ENCODE assay signal across 20 cellular contexts in genomic region chrX:77979870-77980269, GRCh38. TPM values are rescaled to one million over a fixed set of nuclear protein-coding genes. Genes with fewer than 3 reads are reported as not detected.
DNase-seq lines count a peak whose midpoint lies in the region; FAIRE-seq and TF ChIP-seq lines count a peak whose summit lies in the region.
"Had no signal": no experiment of that assay in that cellular context is flagged by ENCODE, and none has a peak within 500 bp of the region (broad histone marks: within the 10 kb centered on the region; RNA-seq: fewer than 3 reads in every experiment).

No MANE protein-coding gene starts in this region.

- H3K4me3 ChIP-seq in small intestine (ENCODE audit: low read depth in 1 of 2, low read length in 2 of 2), result no peak overlapping the region
- H3K4me3 ChIP-seq in kidney (ENCODE audit: low read length in 2 of 2), result no peak overlapping the region
- H3K4me3 ChIP-seq: HAP-1 had no signal

- no peak for DNase-seq in GM12891 (ENCODE audit: insufficient read length, low spot score)
- DNase-seq in SK-N-DZ (ENCODE audit: low spot score), result peak; percentile 79
- DNase-seq in small intestine, result peak; percentile 7
- DNase-seq in kidney, result no peak
- no peak for DNase-seq in activated CD4-positive, alpha-beta T cell treated with anti-CD3 and anti-CD28 coated beads, Interleukin-2, amount 50 U/mL, for 48 hours
- DNase-seq: C1 segment of cervical spinal cord; Calu3; CD4-positive, alpha-beta memory T cell; COR-L47; DMS53; DMS79 treated with DMSO at 0.1 percent for 48 hours; GF-D8; GOT3 had no signal

- no peak overlapping the region for H3K9ac ChIP-seq in kidney (ENCODE audit: low read length in 2 of 2)

- intact Hi-C loops in kidney (cut with DNase I), result no loop called here

- no peaks in the 10 kb centered on the region for H3K27me3 ChIP-seq in small intestine (ENCODE audit: control insufficient read depth in 2 of 2, insufficient read depth in 2 of 2, low read length in 2 of 2)

- H3K27ac ChIP-seq in small intestine (ENCODE audit: low read depth in 1 of 2, low read length in 1 of 2) (no peak overlapping the region), kidney (ENCODE audit: low read depth in 2 of 2, low read length in 2 of 2) (no peak overlapping the region)

- TF ChIP-seq POLR2A in GM12891 (IDR thresholded peaks at IDR 0.05; ENCODE audit: low read depth, low read length), result no peak

- peak; percentile 38 for FAIRE-seq in GM12891 (lab: Jason Lieb, UNC)
- FAIRE-seq in islet of Langerhans (lab: Jason Lieb, UNC), result peak; percentile 38
- FAIRE-seq in small intestine (lab: Jason Lieb, UNC), result peak; percentile 36
- no peak for FAIRE-seq in kidney (lab: Jason Lieb, UNC)
- FAIRE-seq: GM12892, H54 had no signal

- H3K36me3 ChIP-seq in small intestine (ENCODE audit: control insufficient read depth in 2 of 2, insufficient read depth in 2 of 2, low read length in 2 of 2) (no peaks in the 10 kb centered on the region), kidney (ENCODE audit: control insufficient read depth in 1 of 2, insufficient read depth in 2 of 2, low read length in 2 of 2) (no peaks in the 10 kb centered on the region)
- H3K36me3 ChIP-seq: HAP-1 had no signal

- no peak for TF ChIP-seq CTCF in kidney (IDR thresholded peaks at IDR 0.05; ENCODE audit: borderline replicate concordance, extremely low read depth, insufficient read depth)

- WGBS in small intestine, 3 donors, result 63 to 81% (median 67%) methylated on average over 4 of the region's 4 CpGs

- H3K4me1 ChIP-seq in small intestine (ENCODE audit: control insufficient read depth in 2 of 2, insufficient read depth in 1 of 2, low read depth in 1 of 2, low read length in 1 of 2) (no peaks in the 10 kb centered on the region), kidney (ENCODE audit: control insufficient read depth in 1 of 2, insufficient read depth in 1 of 2, low read depth in 1 of 2, low read length in 2 of 2) (no peaks in the 10 kb centered on the region)
- H3K4me1 ChIP-seq: HAP-1 had no signal

- H3K9me3 ChIP-seq in small intestine (ENCODE audit: control insufficient read depth, low read depth) (no peaks in the 10 kb centered on the region), kidney (ENCODE audit: control insufficient read depth in 1 of 2, low read length in 2 of 2) (no peaks in the 10 kb centered on the region)
- H3K9me3 ChIP-seq: HAP-1 had no signal

TF ChIP-seq in GM12891, 5 proteins besides CTCF, POLR2A, EP300 and RAD21:
- TF ChIP-seq POLR2AphosphoS5 (IDR thresholded peaks at IDR 0.05; ENCODE audit: low read depth, low read length), result no peak

RNA-seq across cellular contexts. Expression of gene PGAM4, which starts 10.4 kb away (rescaled TPM):
- polyA plus RNA-seq in GM12891 (2012; ENCODE audit: low read depth, missing spikeins), result 0.32 TPM
- not detected in 2 replicates for polyA plus RNA-seq in SK-N-DZ (2014; cell fraction: cytosol; rRNA removed)
- polyA plus RNA-seq in SK-N-DZ (2014; cell fraction: nucleus; rRNA removed), result not detected in 2 replicates
- polyA plus RNA-seq in small intestine (not detected), kidney (ENCODE audit: insufficient read depth, low read depth, low replicate concordance) (not detected)
- total RNA-seq in kidney, result not detected
- total RNA-seq: A172; A673; Calu3; CD4-positive, alpha-beta memory T cell; Daoy had no signal

Comparison
In these comparisons a context has a peak if more than half of its experiments do, and no peak if none do; other contexts are left out.
1. DNase-seq: peak in SK-N-DZ (single experiment) and small intestine (single experiment); none in GM12891 (single experiment), kidney (single experiment) and activated CD4-positive, alpha-beta T cell treated with anti-CD3 and anti-CD28 coated beads, Interleukin-2, amount 50 U/mL, for 48 hours (0 of 2).